29 cellular contexts compared by ENCODE assay signal in the genomic region with DNA sequence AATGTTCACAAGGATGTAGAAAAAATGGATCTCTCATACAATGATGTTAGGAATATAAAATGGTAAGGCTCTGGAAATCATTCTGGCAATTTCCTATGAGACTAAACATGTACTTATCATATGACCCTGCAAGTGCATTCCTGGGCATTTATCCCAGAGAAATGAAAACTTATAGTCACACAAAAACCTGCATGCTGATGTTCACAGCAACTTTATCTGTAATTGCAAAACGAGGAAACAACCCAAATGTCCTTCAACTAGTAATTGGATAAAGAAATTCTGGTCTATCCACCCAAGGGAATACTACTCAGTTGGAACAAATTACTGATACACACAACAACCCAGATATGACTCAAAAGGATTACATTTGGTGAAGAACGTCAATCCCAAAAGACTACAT. TPM values are rescaled to one million over a fixed set of nuclear protein-coding genes. Genes with fewer than 3 reads are reported as not detected.
"Had no signal": no experiment of that assay in that cellular context is flagged by ENCODE, and none has a peak within 500 bp of the region (broad histone marks: within the 10 kb centered on the region; RNA-seq: fewer than 3 reads in every experiment).

No MANE protein-coding gene starts in this region.

- H3K27ac ChIP-seq: colonic mucosa, epithelial cell of prostate, foreskin keratinocyte, gastroesophageal sphincter, heart left ventricle, hepatocyte, parathyroid adenoma, right lobe of liver, suprapubic skin, transverse colon had no signal

- H3K4me1 ChIP-seq: colonic mucosa, foreskin keratinocyte, gastroesophageal sphincter, parathyroid adenoma, right lobe of liver, suprapubic skin, transverse colon had no signal

- H3K4me3 ChIP-seq: colonic mucosa, gastroesophageal sphincter, heart left ventricle, hepatocyte, lung, right lobe of liver, suprapubic skin, transverse colon had no signal

- H3K9me3 Mint-ChIP-seq: central memory CD8-positive, alpha-beta T cell; dendritic cell treated with granulocyte-macrophage colony-stimulating factor and Interleukin-4, amounts not matched to agents 40 ng/mL and 50 ng/mL, for 4 days; natural killer cell; stimulated activated naive CD8-positive, alpha-beta T cell treated with anti-CD3 and anti-CD28 coated beads, Interleukin-15, amount 100 ng/mL, for 72 hours had no signal

- ATAC-seq: esophagus mucosa; foreskin keratinocyte; gastroesophageal sphincter; heart left ventricle; left lobe of liver; natural killer cell; right lobe of liver; stimulated activated naive CD8-positive, alpha-beta T cell treated with anti-CD3 and anti-CD28 coated beads, Interleukin-15, amount 100 ng/mL, for 72 hours had no signal

- H3K36me3 Mint-ChIP-seq: natural killer cell had no signal

- H3K27me3 Mint-ChIP-seq: central memory CD8-positive, alpha-beta T cell; dendritic cell treated with granulocyte-macrophage colony-stimulating factor and Interleukin-4, amounts not matched to agents 40 ng/mL and 50 ng/mL, for 4 days; progenitor cell of endocrine pancreas; stimulated activated naive CD8-positive, alpha-beta T cell treated with anti-CD3 and anti-CD28 coated beads, Interleukin-15, amount 100 ng/mL, for 72 hours had no signal

- H3K9me3 ChIP-seq: colonic mucosa, gastroesophageal sphincter, heart left ventricle, right lobe of liver, suprapubic skin, transverse colon had no signal

- H3K27me3 ChIP-seq: colonic mucosa, foreskin keratinocyte, gastroesophageal sphincter, hepatocyte, right lobe of liver, suprapubic skin, transverse colon had no signal

- H3K36me3 ChIP-seq: colonic mucosa, right lobe of liver, suprapubic skin, transverse colon had no signal

- H3K4me3 Mint-ChIP-seq: central memory CD8-positive, alpha-beta T cell; dendritic cell treated with granulocyte-macrophage colony-stimulating factor and Interleukin-4, amounts not matched to agents 40 ng/mL and 50 ng/mL, for 4 days; endodermal cell; natural killer cell; stimulated activated naive CD8-positive, alpha-beta T cell treated with anti-CD3 and anti-CD28 coated beads, Interleukin-15, amount 100 ng/mL, for 72 hours had no signal

- H3K4me1 Mint-ChIP-seq: endodermal cell had no signal

- DNase-seq: colonic mucosa; effector CD8-positive, alpha-beta T cell; endodermal cell; foreskin keratinocyte; heart left ventricle; kidney; mesendoderm; midbrain; natural killer cell; occipital lobe; right lobe of liver; small intestine; stimulated activated CD4-positive, alpha-beta T cell treated with anti-CD3 and anti-CD28 coated beads, Interleukin-15, amount 100 ng/mL, for 24 hours; stimulated activated CD4-positive, alpha-beta T cell treated with anti-CD3 and anti-CD28 coated beads, Interleukin-2, amount 100 ng/mL, for 48 hours; stimulated activated naive CD4-positive, alpha-beta T cell; stimulated activated naive CD8-positive, alpha-beta T cell treated with anti-CD3 and anti-CD28 coated beads, Interleukin-15, amount 100 ng/mL, for 72 hours; transverse colon had no signal

- H3K27ac Mint-ChIP-seq: dendritic cell treated with granulocyte-macrophage colony-stimulating factor and Interleukin-4, amounts not matched to agents 40 ng/mL and 50 ng/mL, for 4 days; endodermal cell; natural killer cell; progenitor cell of endocrine pancreas had no signal

RNA-seq across cellular contexts. Expression of a gene that starts 14.5 kb away (rescaled TPM):
- total RNA-seq: esophagus mucosa, left lobe of liver had no signal

RNA-seq across cellular contexts. Expression of a gene that starts 50.8 kb away (rescaled TPM):
- polyA plus RNA-seq: liver had no signal
